ENCODE assay signal across 9 cellular contexts in the genomic region with DNA sequence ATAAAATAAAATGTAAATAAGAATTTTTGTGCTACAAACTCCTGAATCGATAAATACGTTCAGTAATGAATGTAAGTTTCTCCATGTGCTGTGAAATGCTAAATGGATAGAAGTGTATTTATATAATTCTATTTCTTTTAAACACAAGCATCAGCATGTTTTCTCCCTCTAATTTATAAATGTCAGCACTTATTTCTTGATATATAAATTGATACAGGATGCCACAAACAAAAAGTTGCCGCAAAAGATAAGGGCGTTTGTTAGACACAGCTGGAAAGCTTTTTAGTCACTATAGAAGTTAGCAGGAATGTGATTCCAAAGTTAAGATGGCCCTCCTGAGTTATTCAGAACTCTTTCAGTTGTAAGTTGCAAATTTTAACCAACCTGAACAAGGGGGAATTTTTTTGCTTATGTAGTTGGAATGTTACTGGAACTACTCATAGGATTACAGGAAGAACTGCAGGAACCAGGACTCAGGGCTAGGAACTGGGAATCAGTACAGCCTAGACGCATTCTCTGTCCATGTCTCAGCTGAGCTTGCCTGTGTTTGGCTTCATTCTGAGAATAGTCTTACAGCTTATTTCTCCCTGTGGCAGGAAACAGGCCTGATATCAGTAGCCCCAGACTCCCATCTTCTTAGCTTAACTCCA.
DNase-seq lines count a peak whose midpoint lies in the region; ATAC-seq and TF ChIP-seq lines count a peak whose summit lies in the region.
"Had no signal": no experiment of that assay in that cellular context is flagged by ENCODE, and none has a peak within 500 bp of the region (broad histone marks: within the 10 kb centered on the region; RNA-seq: fewer than 3 reads in every experiment).

No MANE protein-coding gene starts in this region.

- no peaks in the 10 kb centered on the region for H3K27me3 Mint-ChIP-seq in MCF 10A (ENCODE audit: insufficient read depth, unreplicated experiment)

- peak overlapping the region; percentile 23 to 38 for H3K4me3 ChIP-seq in stomach smooth muscle (ENCODE audit: low read length in 2 of 2)

- no peak overlapping the region for H3K4me3 Mint-ChIP-seq in MCF 10A (ENCODE audit: unreplicated experiment)

- intact Hi-C loops in MCF 10A (cut with micrococcal nuclease), result no loop called here

- no peaks in the 10 kb centered on the region for H3K36me3 ChIP-seq in stomach smooth muscle (ENCODE audit: control insufficient read depth in 2 of 2, insufficient read depth in 2 of 2, low read length in 2 of 2)

- H3K27ac ChIP-seq in stomach smooth muscle (ENCODE audit: low read length), result peak overlapping the region; percentile 64

- DNase-seq in HS-5 (ENCODE audit: low read depth) (peak; percentile 82), MCF 10A (ENCODE audit: unreplicated experiment) (peak; percentile 29), kidney glomerular epithelial cell (lab: John Stamatoyannopoulos, UW) (peak; percentile 74), SK-N-DZ (ENCODE audit: low spot score) (no peak), NCI-H1694 (lab: John Stamatoyannopoulos, UW) (no peak)
- DNase-seq in stimulated activated CD4-positive, alpha-beta T cell treated with anti-CD3 and anti-CD28 coated beads, Interleukin-4, amount 100 ng/mL, for 4 hours, result no peak
- DNase-seq: T-helper 9 cell had no signal

- TF ChIP-seq CTCF in MCF 10A (IDR thresholded peaks at IDR 0.05; ENCODE audit: unreplicated experiment), result no peak

- peaks cover 28% of the 10 kb centered on the region for H3K4me1 ChIP-seq in stomach smooth muscle (ENCODE audit: control insufficient read depth, insufficient read depth, low read length)

- no peaks in the 10 kb centered on the region for H3K9me3 ChIP-seq in stomach smooth muscle (ENCODE audit: control insufficient read depth in 2 of 2, low read length in 2 of 2)

- CTCF ChIA-PET in MCF 10A (lab: Yijun Ruan, JAX), result interaction anchor here (0.7 kb wide), 1 partner anchor 244 kb away, joined by 4 read pairs; no protein-coding TSS in a partner anchor

- H3K9ac ChIP-seq in stomach smooth muscle (ENCODE audit: low read length in 2 of 2), result peak overlapping the region; percentile 29 to 54

- H3K27ac Mint-ChIP-seq in MCF 10A (ENCODE audit: low read depth, unreplicated experiment), result peak overlapping the region; percentile 71

- H3K27me3 ChIP-seq in stomach smooth muscle (ENCODE audit: control insufficient read depth in 1 of 2, insufficient read depth in 2 of 2, low read length in 2 of 2), result no peaks in the 10 kb centered on the region

- H3K36me3 Mint-ChIP-seq in MCF 10A (ENCODE audit: insufficient read depth, unreplicated experiment), result peaks cover 7% of the 10 kb centered on the region

- POLR2A ChIA-PET in MCF 10A (lab: Yijun Ruan, JAX), result interaction anchor here (1.0 to 2.3 kb wide), 2 partner anchors 22 to 97 kb away, joined by 3 to 7 read pairs; no protein-coding TSS in a partner anchor

- BruUV-seq in MCF 10A (replicated peaks; lab: Mats Ljungman, UMichigan), result no TSS peak

- H3K4me1 Mint-ChIP-seq in MCF 10A (ENCODE audit: insufficient read depth, unreplicated experiment), result peaks cover 25% of the 10 kb centered on the region

- no peaks in the 10 kb centered on the region for H3K9me3 Mint-ChIP-seq in MCF 10A (ENCODE audit: unreplicated experiment)

- no peak for ATAC-seq in HG02840 (IDR thresholded peaks at IDR 0.05; ENCODE audit: low FRiP score, unreplicated experiment)

Comparison
In these comparisons a context has a peak if more than half of its experiments do, and no peak if none do; other contexts are left out.
1. DNase-seq: peak in HS-5 (single experiment), MCF 10A (single experiment) and kidney glomerular epithelial cell (single experiment); none in SK-N-DZ (single experiment), NCI-H1694 (single experiment) and stimulated activated CD4-positive, alpha-beta T cell treated with anti-CD3 and anti-CD28 coated beads, Interleukin-4, amount 100 ng/mL, for 4 hours (0 of 2).